In the genomic region with DNA sequence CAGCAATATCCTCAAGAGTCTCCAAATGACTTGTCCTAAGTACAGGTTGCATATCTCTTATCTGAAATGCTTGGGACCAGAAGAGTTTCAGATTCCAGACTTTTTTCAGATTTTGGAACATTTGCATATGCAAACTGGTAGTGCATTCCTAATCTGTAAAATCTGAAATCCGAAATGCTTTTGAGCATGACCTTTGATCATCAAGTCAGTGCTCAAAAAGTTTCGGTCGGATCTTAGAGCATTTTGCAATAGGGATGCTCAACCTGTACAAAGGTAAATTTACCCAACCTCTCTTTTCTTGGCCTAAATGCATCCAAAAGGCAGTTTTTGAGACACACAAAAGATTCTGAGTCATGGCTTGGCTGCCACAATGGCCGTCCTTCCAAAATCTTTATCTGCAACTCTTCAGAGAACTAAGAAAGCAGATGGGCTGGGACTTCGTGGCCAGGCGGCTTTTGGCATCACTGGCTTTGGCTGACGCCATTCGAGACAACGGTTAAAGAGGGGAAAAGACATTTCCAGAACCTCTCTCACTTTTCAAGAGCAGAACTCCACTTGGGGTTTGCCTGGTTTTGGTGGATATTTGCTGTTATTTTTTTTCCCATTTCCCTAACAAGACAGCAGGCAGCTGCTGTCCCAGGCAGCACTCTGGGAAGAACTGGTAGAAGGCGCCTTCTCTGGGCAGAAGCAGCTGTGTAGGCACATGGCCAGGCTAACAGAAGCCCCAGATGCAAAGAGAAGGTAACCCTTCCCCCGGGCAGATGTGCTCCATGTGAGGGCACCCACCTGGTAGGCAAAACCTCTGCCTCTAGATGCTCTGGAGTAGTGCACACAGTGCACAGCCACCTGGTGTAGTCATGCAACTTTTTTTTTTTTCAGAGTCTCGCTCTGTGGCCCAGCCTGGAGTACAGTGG, we compare ENCODE assay signal across 26 cellular contexts. TPM values are rescaled to one million over a fixed set of nuclear protein-coding genes. Genes with fewer than 3 reads are reported as not detected.
DNase-seq lines count a peak whose midpoint lies in the region; ATAC-seq, FAIRE-seq and TF ChIP-seq lines count a peak whose summit lies in the region.
"Had no signal": no experiment of that assay in that cellular context is flagged by ENCODE, and none has a peak within 500 bp of the region (broad histone marks: within the 10 kb centered on the region; RNA-seq: fewer than 3 reads in every experiment).

No MANE protein-coding gene starts in this region.

- H2AFZ ChIP-seq in GM23338 (no peak overlapping the region), osteoblast (ENCODE audit: low read length) (no peak overlapping the region)
- H2AFZ ChIP-seq: parathyroid adenoma had no signal

- no peak overlapping the region for H3K9ac ChIP-seq in kidney (ENCODE audit: low read length in 2 of 2)
- H3K9ac ChIP-seq: parathyroid adenoma had no signal

- DNase-seq in GM23338 (ENCODE audit: low spot score) (peak; percentile 7), OCI-M1 (lab: John Stamatoyannopoulos, UW) (peak; percentile 60), cardiac muscle cell (ENCODE audit: low read depth in 1 of 2, low spot score in 1 of 2) (no peak), osteoblast (ENCODE audit: insufficient read length, low spot score, missing footprints) (peak; percentile 29), ecto neural progenitor cell (ENCODE audit: low spot score) (no peak), kidney (no peak), NCI-H1436 treated with DMSO at 0.1 percent for 48 hours (lab: John Stamatoyannopoulos, UW) (no peak)
- DNase-seq in activated T-cell treated with anti-CD3 and anti-CD28 coated beads, Interleukin-2, amount 50 U/mL, for 72 hours: no peak
- DNase-seq: activated B cell treated with CpG ODN at 0.5 μM for 24 hours; C1 segment of cervical spinal cord; Calu3; EL; foreskin melanocyte; Karpas-422; lower lobe of right lung; NCI-H187; NCI-H69; right lobe of liver; stimulated activated CD4-positive, alpha-beta T cell treated with anti-CD3 and anti-CD28 coated beads, Interleukin-15, amount 100 ng/mL, for 24 hours; thyroid gland had no signal

- H3K9me3 ChIP-seq in cardiac muscle cell (ENCODE audit: low read depth) (no peaks in the 10 kb centered on the region), osteoblast (ENCODE audit: low read depth, low read length) (no peaks in the 10 kb centered on the region), kidney (ENCODE audit: control insufficient read depth in 1 of 2, low read length in 2 of 2) (no peaks in the 10 kb centered on the region)
- H3K9me3 ChIP-seq: lower lobe of right lung, right lobe of liver, thyroid gland had no signal

- H3F3A ChIP-seq in GM23338 (replicated peaks; ENCODE audit: low read depth): no peaks in the 10 kb centered on the region

- intact Hi-C loops in kidney (cut with DNase I): no loop called here

- no peaks in the 10 kb centered on the region for H3K27me3 Mint-ChIP-seq in GM23338 (ENCODE audit: insufficient read depth, low read depth, poor library complexity)
- H3K27me3 Mint-ChIP-seq in activated T-cell treated with anti-CD3 and anti-CD28 coated beads, Interleukin-2, amount 50 U/mL, for 72 hours (ENCODE audit: low read depth): no peaks in the 10 kb centered on the region
- H3K27me3 Mint-ChIP-seq: activated B cell treated with CpG ODN at 0.5 μM for 24 hours; stimulated activated naive CD8-positive, alpha-beta T cell treated with anti-CD3 and anti-CD28 coated beads, Interleukin-15, Interleukin-2, amounts not matched to agents 100 ng/mL and 50 ng/mL, for 24 hours had no signal

- no peak for FAIRE-seq in kidney (lab: Jason Lieb, UNC)
- FAIRE-seq: GM19239, HTR-8/SVneo had no signal

- H3K79me2 ChIP-seq in GM23338 (replicated peaks; ENCODE audit: insufficient read depth) (no peaks in the 10 kb centered on the region), osteoblast (ENCODE audit: insufficient read depth, low read length) (peaks cover 75% of the 10 kb centered on the region)

- H3K4me1 ChIP-seq in GM23338 (ENCODE audit: insufficient read depth) (peaks cover 12% of the 10 kb centered on the region; the same call in 1 of the 2 replicates), cardiac muscle cell (ENCODE audit: low read depth) (peaks cover 17% of the 10 kb centered on the region), osteoblast (ENCODE audit: insufficient read depth, low read length) (peaks cover 2% of the 10 kb centered on the region), kidney (ENCODE audit: control insufficient read depth in 1 of 2, insufficient read depth in 1 of 2, low read depth in 1 of 2, low read length in 2 of 2) (no peaks in the 10 kb centered on the region)
- H3K4me1 ChIP-seq: lower lobe of right lung, parathyroid adenoma, thyroid gland had no signal

- no peak; the same call in 2 of the 3 replicates for ATAC-seq in GM23338
- no peak for ATAC-seq in activated T-cell treated with anti-CD3 and anti-CD28 coated beads, Interleukin-2, amount 50 U/mL, for 72 hours (replicated peaks in 1 of 2)
- ATAC-seq: lower lobe of right lung had no signal

- no peak overlapping the region for H3K4me2 ChIP-seq in GM23338
- no peak overlapping the region for H3K4me2 ChIP-seq in osteoblast (ENCODE audit: insufficient read depth, low read length)

- H3K9me3 Mint-ChIP-seq in GM23338: peaks cover 5% of the 10 kb centered on the region; the same call in 1 of the 3 replicates
- H3K9me3 Mint-ChIP-seq in activated T-cell treated with anti-CD3 and anti-CD28 coated beads, Interleukin-2, amount 50 U/mL, for 72 hours: peaks cover 0 to 5% of the 10 kb centered on the region in 2 donors
- H3K9me3 Mint-ChIP-seq: nephron; stimulated activated naive CD8-positive, alpha-beta T cell treated with anti-CD3 and anti-CD28 coated beads, Interleukin-15, Interleukin-2, amounts not matched to agents 100 ng/mL and 50 ng/mL, for 24 hours had no signal

- no peaks in the 10 kb centered on the region for H3K36me3 Mint-ChIP-seq in GM23338 (ENCODE audit: low read depth)
- peaks cover 5 to 7% of the 10 kb centered on the region in 2 donors for H3K36me3 Mint-ChIP-seq in activated T-cell treated with anti-CD3 and anti-CD28 coated beads, Interleukin-2, amount 50 U/mL, for 72 hours (ENCODE audit: insufficient read depth in 2 of 2)

- peaks cover 2% of the 10 kb centered on the region; the same call in 2 of the 3 replicates for H3K4me1 Mint-ChIP-seq in GM23338
- no peaks in the 10 kb centered on the region for H3K4me1 Mint-ChIP-seq in activated T-cell treated with anti-CD3 and anti-CD28 coated beads, Interleukin-2, amount 50 U/mL, for 72 hours (ENCODE audit: low read depth)
- H3K4me1 Mint-ChIP-seq: activated B cell treated with CpG ODN at 0.5 μM for 24 hours, nephron had no signal

- H4K20me1 ChIP-seq in GM23338 (replicated peaks; ENCODE audit: insufficient read depth): no peaks in the 10 kb centered on the region
- peaks cover 8% of the 10 kb centered on the region for H4K20me1 ChIP-seq in osteoblast (ENCODE audit: insufficient read depth, low read length)

- no peaks in the 10 kb centered on the region for H3K9me2 ChIP-seq in GM23338 (ENCODE audit: insufficient read depth)

- TF ChIP-seq CTCF in GM23338 (conservative IDR thresholded peaks at IDR 0.05; ENCODE audit: low read depth in 2 of 2) (no peak), cardiac muscle cell (IDR thresholded peaks at IDR 0.05; ENCODE audit: low read depth, low read length) (no peak), osteoblast (IDR thresholded peaks at IDR 0.05; ENCODE audit: extremely low read depth, low read depth, low read length) (no peak), kidney (IDR thresholded peaks at IDR 0.05; ENCODE audit: borderline replicate concordance, extremely low read depth, insufficient read depth) (no peak)

- no peak overlapping the region for H3K4me3 Mint-ChIP-seq in GM23338
- no peak overlapping the region for H3K4me3 Mint-ChIP-seq in activated T-cell treated with anti-CD3 and anti-CD28 coated beads, Interleukin-2, amount 50 U/mL, for 72 hours
- H3K4me3 Mint-ChIP-seq: activated B cell treated with CpG ODN at 0.5 μM for 24 hours; nephron; stimulated activated naive CD8-positive, alpha-beta T cell treated with anti-CD3 and anti-CD28 coated beads, Interleukin-15, Interleukin-2, amounts not matched to agents 100 ng/mL and 50 ng/mL, for 24 hours; T-helper 2 cell treated with Interferon-gamma antibody and Interleukin-4, amounts not matched to agents 5 μg/mL and 100 μg/mL, for 36 hours had no signal

- H3K27me3 ChIP-seq in GM23338 (ENCODE audit: insufficient read depth) (no peaks in the 10 kb centered on the region), cardiac muscle cell (no peaks in the 10 kb centered on the region), osteoblast (ENCODE audit: insufficient read depth, low read length) (no peaks in the 10 kb centered on the region)
- H3K27me3 ChIP-seq: right lobe of liver, thyroid gland had no signal

- H3K4me3 ChIP-seq in GM23338 (no peak overlapping the region), cardiac muscle cell (no peak overlapping the region), osteoblast (ENCODE audit: insufficient read depth, low read length) (no peak overlapping the region), kidney (ENCODE audit: low read length in 2 of 2) (no peak overlapping the region)
- H3K4me3 ChIP-seq: lower lobe of right lung, right lobe of liver, thyroid gland had no signal

- H3K27ac Mint-ChIP-seq in GM23338: no peak overlapping the region
- H3K27ac Mint-ChIP-seq in activated T-cell treated with anti-CD3 and anti-CD28 coated beads, Interleukin-2, amount 50 U/mL, for 72 hours: no peak overlapping the region
- H3K27ac Mint-ChIP-seq: activated B cell treated with CpG ODN at 0.5 μM for 24 hours; nephron; stimulated activated naive CD8-positive, alpha-beta T cell treated with anti-CD3 and anti-CD28 coated beads, Interleukin-15, Interleukin-2, amounts not matched to agents 100 ng/mL and 50 ng/mL, for 24 hours; T-helper 2 cell treated with Interferon-gamma antibody and Interleukin-4, amounts not matched to agents 5 μg/mL and 100 μg/mL, for 36 hours had no signal

- H3K27ac ChIP-seq in GM23338 (ENCODE audit: low read depth) (no peak overlapping the region), cardiac muscle cell (peak overlapping the region; percentile 11), osteoblast (ENCODE audit: low read depth, low read length) (no peak overlapping the region), kidney (ENCODE audit: low read depth in 2 of 2, low read length in 2 of 2) (no peak overlapping the region)
- H3K27ac ChIP-seq: lower lobe of right lung, parathyroid adenoma, right lobe of liver, thyroid gland had no signal

- H3K36me3 ChIP-seq in GM23338 (ENCODE audit: insufficient read depth): no peaks in the 10 kb centered on the region
- H3K36me3 ChIP-seq in cardiac muscle cell: no peaks in the 10 kb centered on the region
- H3K36me3 ChIP-seq in osteoblast (ENCODE audit: insufficient read depth, low read length): no peaks in the 10 kb centered on the region
- no peaks in the 10 kb centered on the region for H3K36me3 ChIP-seq in kidney (ENCODE audit: control insufficient read depth in 1 of 2, insufficient read depth in 2 of 2, low read length in 2 of 2)
- H3K36me3 ChIP-seq: lower lobe of right lung, right lobe of liver, thyroid gland had no signal

RNA-seq across cellular contexts. Expression of a gene that starts 8.9 kb away (rescaled TPM):
- 6.2 and 7.5 TPM in 2 replicates for total RNA-seq in GM23338 (2014; rRNA removed; shearing (Covaris generic))
- polyA plus RNA-seq in GM23338 (2016; fragmentation: Nextera tagmentation; extraction: Ambion mirVana) (7.2 and 7.3 TPM in 2 replicates), cardiac muscle cell (10.0 TPM in 2 replicates), kidney (ENCODE audit: insufficient read depth, low read depth, low replicate concordance) (29.7 TPM)
- total RNA-seq in cardiac muscle cell (10.8 and 12.0 TPM in 2 replicates), osteoblast (21.4 and 31.2 TPM in 2 replicates), kidney (41.1 TPM)
- total RNA-seq in activated T-cell treated with anti-CD3 and anti-CD28 coated beads, Interleukin-2, amount 50 U/mL, for 72 hours: 10 to 100 TPM; 10.5 to 15.8 TPM
- total RNA-seq: Calu3 had no signal

Comparison
In these comparisons a context has a peak if more than half of its experiments do, and no peak if none do; other contexts are left out.
1. DNase-seq: peak in GM23338 (single experiment), OCI-M1 (single experiment) and osteoblast (single experiment); none in cardiac muscle cell (0 of 2), ecto neural progenitor cell (single experiment), activated T-cell treated with anti-CD3 and anti-CD28 coated beads, Interleukin-2, amount 50 U/mL, for 72 hours (0 of 2), kidney (single experiment) and NCI-H1436 treated with DMSO at 0.1 percent for 48 hours (single experiment).